Comparison of ENCODE assay signal across 9 cellular contexts in genomic region chr18:44098551-44099098, GRCh38.
DNase-seq lines count a peak whose midpoint lies in the region; ATAC-seq and TF ChIP-seq lines count a peak whose summit lies in the region.
"Had no signal": no experiment of that assay in that cellular context is flagged by ENCODE, and none has a peak within 500 bp of the region (broad histone marks: within the 10 kb centered on the region; RNA-seq: fewer than 3 reads in every experiment).

No MANE protein-coding gene starts in this region.

- peaks cover 3% of the 10 kb centered on the region for H3K27me3 Mint-ChIP-seq in type B pancreatic cell
- H3K27me3 Mint-ChIP-seq in T-cell: no peaks in the 10 kb centered on the region
- H3K27me3 Mint-ChIP-seq in activated CD8-positive, alpha-beta memory T cell treated with anti-CD3 and anti-CD28 coated beads, Interleukin-2, amount 10 ng/mL, durations not matched to agents 7 days and 5 days: no peaks in the 10 kb centered on the region

- POLR2A ChIA-PET in T-cell (lab: Charles Lee): no interaction called here

- CTCF ChIA-PET in T-cell (lab: Charles Lee): no interaction called here
- CTCF ChIA-PET in activated CD8-positive, alpha-beta memory T cell treated with anti-CD3 and anti-CD28 coated beads, Interleukin-2, amount 10 ng/mL, durations not matched to agents 7 days and 5 days (lab: Charles Lee): no interaction called here

- H3K27ac Mint-ChIP-seq in type B pancreatic cell (no peak overlapping the region), T-cell (no peak overlapping the region)
- no peak overlapping the region for H3K27ac Mint-ChIP-seq in activated CD8-positive, alpha-beta memory T cell treated with anti-CD3 and anti-CD28 coated beads, Interleukin-2, amount 10 ng/mL, durations not matched to agents 7 days and 5 days

- no peaks in the 10 kb centered on the region for H3K4me1 Mint-ChIP-seq in type B pancreatic cell (ENCODE audit: unreplicated experiment)
- H3K4me1 Mint-ChIP-seq in T-cell: no peaks in the 10 kb centered on the region
- no peaks in the 10 kb centered on the region for H3K4me1 Mint-ChIP-seq in activated CD8-positive, alpha-beta memory T cell treated with anti-CD3 and anti-CD28 coated beads, Interleukin-2, amount 10 ng/mL, durations not matched to agents 7 days and 5 days

- ATAC-seq in esophagus mucosa (peak; percentile 56), T-cell (replicated peaks in 1 of 4) (no peak)
- no peak for ATAC-seq in activated CD8-positive, alpha-beta memory T cell treated with anti-CD3 and anti-CD28 coated beads, Interleukin-2, amount 10 ng/mL, durations not matched to agents 7 days and 5 days

- H3K36me3 Mint-ChIP-seq in type B pancreatic cell: no peaks in the 10 kb centered on the region
- H3K36me3 Mint-ChIP-seq in T-cell: no peaks in the 10 kb centered on the region
- H3K36me3 Mint-ChIP-seq in activated CD8-positive, alpha-beta memory T cell treated with anti-CD3 and anti-CD28 coated beads, Interleukin-2, amount 10 ng/mL, durations not matched to agents 7 days and 5 days: no peaks in the 10 kb centered on the region

- DNase-seq in NK-92 treated with Interleukin-12 subunit alpha and Interleukin-12 subunit beta, amount 100 ng/mL, for 24 hours (lab: John Stamatoyannopoulos, UW): peak; percentile 3
- DNase-seq in NK-92 (lab: John Stamatoyannopoulos, UW; ENCODE audit: unreplicated experiment) (no peak), NCI-H526 (lab: John Stamatoyannopoulos, UW) (peak; percentile 22 to 56), type B pancreatic cell (ENCODE audit: extremely low spot score, unreplicated experiment) (no peak), mucosa of gallbladder (ENCODE audit: low spot score) (no peak), T-cell (no peak)
- no peak for DNase-seq in activated CD8-positive, alpha-beta memory T cell treated with anti-CD3 and anti-CD28 coated beads, Interleukin-2, amount 10 ng/mL, durations not matched to agents 7 days and 5 days
- DNase-seq: activated naive CD4-positive, alpha-beta T cell treated with anti-CD3 and anti-CD28 coated beads, Interleukin-2, amount 50 U/mL, for 16 hours had no signal

- TF ChIP-seq CTCF in type B pancreatic cell (conservative IDR thresholded peaks at IDR 0.05): peak; percentile 44

- H3K9me3 Mint-ChIP-seq in type B pancreatic cell: peaks cover 10% of the 10 kb centered on the region
- H3K9me3 Mint-ChIP-seq in T-cell: peaks cover 12 to 19% (median 15%) of the 10 kb centered on the region in 3 donors
- H3K9me3 Mint-ChIP-seq in activated CD8-positive, alpha-beta memory T cell treated with anti-CD3 and anti-CD28 coated beads, Interleukin-2, amount 10 ng/mL, durations not matched to agents 7 days and 5 days (ENCODE audit: low read depth): peaks cover 6% of the 10 kb centered on the region

- H3K4me3 Mint-ChIP-seq in type B pancreatic cell: no peak overlapping the region
- no peak overlapping the region for H3K4me3 Mint-ChIP-seq in T-cell
- H3K4me3 Mint-ChIP-seq in activated CD8-positive, alpha-beta memory T cell treated with anti-CD3 and anti-CD28 coated beads, Interleukin-2, amount 10 ng/mL, durations not matched to agents 7 days and 5 days: no peak overlapping the region

Comparison
In these comparisons a context has a peak if more than half of its experiments do, and no peak if none do; other contexts are left out.
1. DNase-seq: peak in NK-92 treated with Interleukin-12 subunit alpha and Interleukin-12 subunit beta, amount 100 ng/mL, for 24 hours (single experiment) and NCI-H526 (2 of 2); none in NK-92 (single experiment), type B pancreatic cell (single experiment), mucosa of gallbladder (single experiment), T-cell (0 of 34) and activated CD8-positive, alpha-beta memory T cell treated with anti-CD3 and anti-CD28 coated beads, Interleukin-2, amount 10 ng/mL, durations not matched to agents 7 days and 5 days (single experiment).